In the genomic region with DNA sequence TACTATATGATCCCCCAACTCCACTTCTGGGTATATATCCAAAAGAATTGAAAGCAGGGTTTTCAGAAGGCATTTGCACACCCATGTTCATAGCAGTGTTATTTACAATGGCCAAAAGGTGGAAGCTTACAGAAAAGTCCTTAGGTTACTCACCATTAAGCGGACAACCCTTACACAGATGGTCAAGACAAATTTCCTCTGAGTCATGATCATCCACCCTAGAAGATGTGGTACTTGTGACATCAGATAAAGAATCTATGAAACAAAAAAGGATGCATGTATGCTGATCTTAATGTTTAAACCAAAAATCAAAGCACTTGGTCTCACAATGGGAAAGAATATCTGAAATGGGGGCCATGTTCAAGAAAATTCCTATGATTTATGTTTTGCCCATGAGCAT, we compare ENCODE assay signal across 18 cellular contexts. TPM values are rescaled to one million over a fixed set of nuclear protein-coding genes. Genes with fewer than 3 reads are reported as not detected.
A peak's percentile ranks its signal among the peaks of the same experiment; 100 is the strongest.
DNase-seq lines count a peak whose midpoint lies in the region; ATAC-seq and TF ChIP-seq lines count a peak whose summit lies in the region.
"Had no signal": no experiment of that assay in that cellular context is flagged by ENCODE, and none has a peak within 500 bp of the region (broad histone marks: within the 10 kb centered on the region; RNA-seq: fewer than 3 reads in every experiment).

No MANE protein-coding gene starts in this region.

- H3K4me1 Mint-ChIP-seq in T-helper 1 cell treated with Interleukin-12 subunit alpha and Interleukin-12 subunit beta and Interleukin-4 antibody, amounts not matched to agents 30 μg/mL and 1 μg/mL, for 36 hours (ENCODE audit: low read depth) = peaks cover 62% of the 10 kb centered on the region
- H3K4me1 Mint-ChIP-seq in activated naive CD8-positive, alpha-beta T cell treated with anti-CD3 and anti-CD28 coated beads for 36 hours = peaks cover 65% of the 10 kb centered on the region
- H3K4me1 Mint-ChIP-seq in nephron progenitor cell = peaks cover 4% of the 10 kb centered on the region
- H3K4me1 Mint-ChIP-seq in H9 = peaks cover 0 to 2% of the 10 kb centered on the region in 2 experiments; a peak in 1 of 4 replicates

- H4K91ac ChIP-seq in IMR-90 (ENCODE audit: insufficient read depth, low read depth, low read length) (no peak overlapping the region), mesenchymal stem cell (ENCODE audit: low read length) (no peak overlapping the region), H9 (ENCODE audit: insufficient read length, low read depth, low read length) (no peak overlapping the region)

- no peak for TF ChIP-seq RAD21 in IMR-90 (IDR thresholded peaks at IDR 0.05; ENCODE audit: low read length)

- ATAC-seq in IMR-90 (ENCODE audit: low read depth) (no peak), left lung (no peak)
- ATAC-seq: heart right ventricle had no signal

- H3K36me3 Mint-ChIP-seq in T-helper 1 cell treated with Interleukin-12 subunit alpha and Interleukin-12 subunit beta and Interleukin-4 antibody, amounts not matched to agents 30 μg/mL and 1 μg/mL, for 36 hours (ENCODE audit: low read depth) = peaks cover 77% of the 10 kb centered on the region
- H3K36me3 Mint-ChIP-seq in activated naive CD8-positive, alpha-beta T cell treated with anti-CD3 and anti-CD28 coated beads for 36 hours = peaks cover 56% of the 10 kb centered on the region
- peaks cover 27% of the 10 kb centered on the region for H3K36me3 Mint-ChIP-seq in nephron progenitor cell (ENCODE audit: low read depth)
- H3K36me3 Mint-ChIP-seq in H9 (ENCODE audit: insufficient read depth in 1 of 3, low read depth in 3 of 3) = peaks cover 20 to 73% (median 34%) of the 10 kb centered on the region in 3 experiments; a peak in 6 of 7 replicates

- no peaks in the 10 kb centered on the region for H3K79me2 ChIP-seq in H9 (ENCODE audit: insufficient read depth, low read length)

- H2AK9ac ChIP-seq in IMR-90 (replicated peaks; ENCODE audit: low read depth, low read length, poor library complexity) = no peak overlapping the region

- H2AFZ ChIP-seq in IMR-90 (replicated peaks; ENCODE audit: low read length, poor library complexity) (no peak overlapping the region), mesenchymal stem cell (ENCODE audit: low read depth, low read length) (no peak overlapping the region), H9 (ENCODE audit: low read length) (no peak overlapping the region)

- no peak overlapping the region for H2BK5ac ChIP-seq in IMR-90 (ENCODE audit: low read depth, low read length, poor library complexity, severe bottlenecking)
- no peak overlapping the region for H2BK5ac ChIP-seq in mesenchymal stem cell (ENCODE audit: low read depth, low read length, poor library complexity, severe bottlenecking)
- H2BK5ac ChIP-seq in H9 (ENCODE audit: insufficient read length, low read length) = no peak overlapping the region

- no peak overlapping the region for H4K5ac ChIP-seq in IMR-90 (ENCODE audit: low read depth, low read length)
- H4K5ac ChIP-seq in H9 (ENCODE audit: insufficient read length, low read depth, low read length) = no peak overlapping the region

- H3K9me3 ChIP-seq in IMR-90 (ENCODE audit: control insufficient read depth, insufficient read depth, low read length) (no peaks in the 10 kb centered on the region), mesenchymal stem cell (ENCODE audit: control insufficient read depth, low read length) (no peaks in the 10 kb centered on the region), H9 (ENCODE audit: control insufficient read depth, low read depth, low read length) (no peaks in the 10 kb centered on the region), left lung (no peaks in the 10 kb centered on the region)
- H3K9me3 ChIP-seq: adrenal gland, colonic mucosa, heart right ventricle had no signal

- peak overlapping the region; percentile 70 for H3K27ac Mint-ChIP-seq in T-helper 1 cell treated with Interleukin-12 subunit alpha and Interleukin-12 subunit beta and Interleukin-4 antibody, amounts not matched to agents 30 μg/mL and 1 μg/mL, for 36 hours
- peak overlapping the region; percentile 57 for H3K27ac Mint-ChIP-seq in activated naive CD8-positive, alpha-beta T cell treated with anti-CD3 and anti-CD28 coated beads for 36 hours
- H3K27ac Mint-ChIP-seq in nephron progenitor cell (no peak overlapping the region), H9 (no peak overlapping the region)

- no peaks in the 10 kb centered on the region for H3K23me2 ChIP-seq in H9 (ENCODE audit: insufficient read length, low read depth, low read length, poor library complexity, severe bottlenecking)

- H2BK12ac ChIP-seq in mesenchymal stem cell (ENCODE audit: low read length in 2 of 2) (no peak overlapping the region), H9 (ENCODE audit: insufficient read length, low read depth, low read length) (no peak overlapping the region)

- H3K4ac ChIP-seq in IMR-90 (ENCODE audit: low read depth, low read length) = no peak overlapping the region
- H3K4ac ChIP-seq in mesenchymal stem cell (ENCODE audit: low read depth in 1 of 2, low read length in 2 of 2) = no peak overlapping the region
- H3K4ac ChIP-seq in H9 (ENCODE audit: low read depth, low read length) = no peak overlapping the region

- H3K27ac ChIP-seq in IMR-90 (ENCODE audit: insufficient read depth, low read length) (no peak overlapping the region), mesenchymal stem cell (ENCODE audit: low read length, poor library complexity, severe bottlenecking) (no peak overlapping the region), H9 (ENCODE audit: insufficient read length, low read depth, low read length) (no peak overlapping the region), left lung (no peak overlapping the region)
- H3K27ac ChIP-seq: 22Rv1, adrenal gland, colonic mucosa, heart right ventricle, SK-N-MC had no signal

- BruUV-seq in IMR-90 (replicated peaks; lab: Mats Ljungman, UMichigan) = no TSS peak

- CTCF ChIA-PET in IMR-90 (lab: Yijun Ruan, JAX) = interaction anchor here (0.7 kb wide), 1 partner anchor 240 kb away, joined by 3 read pairs; no protein-coding TSS in a partner anchor

- H2BK120ac ChIP-seq in IMR-90 (ENCODE audit: low read depth, low read length) (no peak overlapping the region), mesenchymal stem cell (ENCODE audit: low read depth, low read length) (no peak overlapping the region), H9 (ENCODE audit: low read depth, low read length, poor library complexity, severe bottlenecking) (no peak overlapping the region)

- H3K14ac ChIP-seq in IMR-90 (replicated peaks; ENCODE audit: low read depth, low read length) (no peak overlapping the region), mesenchymal stem cell (ENCODE audit: low read length in 2 of 2) (no peak overlapping the region), H9 (ENCODE audit: insufficient read depth, low read length) (no peak overlapping the region)

- DNase-seq in T-helper 1 cell = no peak
- peak; percentile 75 for DNase-seq in IMR-90
- DNase-seq in activated naive CD8-positive, alpha-beta T cell treated with anti-CD3 and anti-CD28 coated beads for 36 hours = no peak
- DNase-seq in mesenchymal stem cell = peak; percentile 31
- no peak for DNase-seq in nephron progenitor cell
- DNase-seq in H9 = no peak
- DNase-seq in left lung = no peak
- DNase-seq: adrenal gland; colonic mucosa; COR-L47; erythroblast; heart right ventricle; NCI-H1930; NCI-H510A; stimulated activated CD4-positive, alpha-beta T cell treated with anti-CD3 and anti-CD28 coated beads, Interleukin-12 subunit alpha, Interleukin-12 subunit beta, amount 100 ng/mL, for 4 hours had no signal

- H3K27me3 Mint-ChIP-seq in T-helper 1 cell treated with Interleukin-12 subunit alpha and Interleukin-12 subunit beta and Interleukin-4 antibody, amounts not matched to agents 30 μg/mL and 1 μg/mL, for 36 hours (ENCODE audit: low read depth) = no peaks in the 10 kb centered on the region
- H3K27me3 Mint-ChIP-seq in activated naive CD8-positive, alpha-beta T cell treated with anti-CD3 and anti-CD28 coated beads for 36 hours = no peaks in the 10 kb centered on the region
- H3K27me3 Mint-ChIP-seq in nephron progenitor cell (ENCODE audit: low read depth, poor library complexity) = no peaks in the 10 kb centered on the region
- no peaks in the 10 kb centered on the region for H3K27me3 Mint-ChIP-seq in H9 (ENCODE audit: low read depth)

- H3K18ac ChIP-seq in IMR-90 (ENCODE audit: low read depth, low read length) = no peak overlapping the region
- no peak overlapping the region for H3K18ac ChIP-seq in mesenchymal stem cell (ENCODE audit: low read depth in 1 of 2, low read length in 2 of 2)
- no peak overlapping the region for H3K18ac ChIP-seq in H9 (ENCODE audit: insufficient read length, low read depth, low read length)

- H3K36me3 ChIP-seq in IMR-90 (ENCODE audit: control insufficient read depth, insufficient read depth, low read length) (peaks cover 27% of the 10 kb centered on the region), mesenchymal stem cell (ENCODE audit: control insufficient read depth in 1 of 2, insufficient read depth in 2 of 2, low read depth in 1 of 2, low read length in 2 of 2) (peaks cover 23 to 87% of the 10 kb centered on the region in 2 experiments), left lung (peaks cover 5 to 97% of the 10 kb centered on the region in 2 donors)

- H2BK15ac ChIP-seq in IMR-90 (ENCODE audit: low read depth, low read length) (no peak overlapping the region), mesenchymal stem cell (ENCODE audit: low read depth, poor library complexity, severe bottlenecking) (no peak overlapping the region), H9 (ENCODE audit: low read depth, low read length) (no peak overlapping the region)

- H2BK20ac ChIP-seq in IMR-90 (ENCODE audit: low read depth, low read length) (no peak overlapping the region), H9 (ENCODE audit: low read depth, low read length, poor library complexity, severe bottlenecking) (no peak overlapping the region)

- in situ Hi-C loops in IMR-90 (cut with MboI; ENCODE audit: low sequenced_read_pairs) = loop anchor here (10.0 kb wide), 1 partner anchor 194 kb away; no protein-coding TSS in a partner anchor

- H3K4me1 ChIP-seq in IMR-90 (ENCODE audit: control insufficient read depth, insufficient read depth, low read length) = peaks cover 2% of the 10 kb centered on the region; the same call in 1 of the 2 replicates
- peaks cover 6% of the 10 kb centered on the region for H3K4me1 ChIP-seq in mesenchymal stem cell (ENCODE audit: control insufficient read depth, insufficient read depth, low read depth, low read length)
- H3K4me1 ChIP-seq in H9 (ENCODE audit: insufficient read depth, low read length) = no peaks in the 10 kb centered on the region
- peaks cover 0 to 14% of the 10 kb centered on the region in 2 donors for H3K4me1 ChIP-seq in left lung
- H3K4me1 ChIP-seq: colonic mucosa had no signal

- H2AK5ac ChIP-seq in IMR-90 (ENCODE audit: low read depth, low read length) (no peak overlapping the region), mesenchymal stem cell (ENCODE audit: low read length, severe bottlenecking) (no peak overlapping the region), H9 (ENCODE audit: insufficient read length, low read length) (no peak overlapping the region)

- H3K79me1 ChIP-seq in IMR-90 (ENCODE audit: low read depth in 1 of 2, low read length in 2 of 2) (peaks cover 0 to 10% of the 10 kb centered on the region in 2 experiments; a peak in 1 of 4 replicates), mesenchymal stem cell (replicated peaks; ENCODE audit: low read length, poor library complexity, severe bottlenecking) (peaks cover 21% of the 10 kb centered on the region), H9 (ENCODE audit: insufficient read depth, low read depth, low read length, poor library complexity, severe bottlenecking) (no peaks in the 10 kb centered on the region)

- no peak overlapping the region for H3T11ph ChIP-seq in H9 (ENCODE audit: low read length)

- no peak for TF ChIP-seq POLR2A in IMR-90 (IDR thresholded peaks at IDR 0.05; ENCODE audit: low read depth, low read length)

- dilution Hi-C loops in IMR-90 (cut with HindIII; ENCODE audit: low sequenced_read_pairs, unreplicated experiment) = no loop called here

- H3K23ac ChIP-seq in IMR-90 (ENCODE audit: low read depth, low read length) (no peak overlapping the region), mesenchymal stem cell (ENCODE audit: low read length in 2 of 2) (no peak overlapping the region), H9 (ENCODE audit: insufficient read length, low read depth, low read length) (no peak overlapping the region)

- H4K8ac ChIP-seq in IMR-90 (ENCODE audit: low read depth in 2 of 2, low read length in 2 of 2) (no peak overlapping the region), mesenchymal stem cell (ENCODE audit: low read length) (no peak overlapping the region), H9 (replicated peaks; ENCODE audit: insufficient read length, low read depth, low read length) (no peak overlapping the region)

- H3K4me2 ChIP-seq in IMR-90 (ENCODE audit: low read depth, low read length) (no peak overlapping the region), mesenchymal stem cell (ENCODE audit: low read length, poor library complexity, severe bottlenecking) (no peak overlapping the region), H9 (ENCODE audit: insufficient read depth, insufficient read length, low read length) (no peak overlapping the region)

- intact Hi-C loops in IMR-90 (cut with micrococcal nuclease) = no loop called here
- intact Hi-C loops in left lung (cut with DNase I) = no loop called here

- H3K9me3 Mint-ChIP-seq in T-helper 1 cell treated with Interleukin-12 subunit alpha and Interleukin-12 subunit beta and Interleukin-4 antibody, amounts not matched to agents 30 μg/mL and 1 μg/mL, for 36 hours = no peaks in the 10 kb centered on the region
- no peaks in the 10 kb centered on the region for H3K9me3 Mint-ChIP-seq in activated naive CD8-positive, alpha-beta T cell treated with anti-CD3 and anti-CD28 coated beads for 36 hours
- H3K9me3 Mint-ChIP-seq in nephron progenitor cell = no peaks in the 10 kb centered on the region
- H3K9me3 Mint-ChIP-seq in H9 = no peaks in the 10 kb centered on the region

- H3K27me3 ChIP-seq in IMR-90 (ENCODE audit: control insufficient read depth, insufficient read depth, low read length) = no peaks in the 10 kb centered on the region
- no peaks in the 10 kb centered on the region for H3K27me3 ChIP-seq in mesenchymal stem cell (ENCODE audit: control insufficient read depth in 1 of 2, insufficient read depth in 1 of 2, low read length in 2 of 2)
- no peaks in the 10 kb centered on the region for H3K27me3 ChIP-seq in H9 (ENCODE audit: insufficient read depth, low read length)
- H3K27me3 ChIP-seq in left lung = no peaks in the 10 kb centered on the region
- H3K27me3 ChIP-seq: adrenal gland, colonic mucosa, heart right ventricle had no signal

- H3K9ac ChIP-seq in IMR-90 (ENCODE audit: low read depth, low read length) (no peak overlapping the region), mesenchymal stem cell (ENCODE audit: low read length) (no peak overlapping the region), H9 (ENCODE audit: extremely low read depth, insufficient read length, low read length) (no peak overlapping the region)

- H3K56ac ChIP-seq in IMR-90 (ENCODE audit: extremely low read depth, insufficient read depth, low read length) (no peak overlapping the region), H9 (ENCODE audit: insufficient read length, low read depth, low read length) (no peak overlapping the region)

- no CpG with 5 or more reads among the region's 1 CpG for WGBS in IMR-90 (ENCODE audit: extremely low coverage in 2 of 2, insufficient read length in 1 of 2), 2 experiments
- WGBS in mesenchymal stem cell = no CpG with 5 or more reads among the region's 1 CpG
- no CpG with 5 or more reads among the region's 1 CpG for WGBS in H9 (ENCODE audit: extremely low coverage, insufficient read length, low lambda C conversion rate)

- TF ChIP-seq CTCF in IMR-90 (conservative IDR thresholded peaks at IDR 0.05; ENCODE audit: low read depth, low read length) (no peak), nephron progenitor cell (IDR thresholded peaks at IDR 0.05) (no peak), H9 (conservative IDR thresholded peaks at IDR 0.05) (no peak), left lung (IDR thresholded peaks at IDR 0.05) (no peak)

- H3K4me3 ChIP-seq in IMR-90 (ENCODE audit: insufficient read depth, low read depth, low read length) = no peak overlapping the region
- no peak overlapping the region for H3K4me3 ChIP-seq in mesenchymal stem cell (ENCODE audit: insufficient read depth in 1 of 2, low read depth in 1 of 2, low read length in 2 of 2)
- H3K4me3 ChIP-seq in left lung = no peak overlapping the region
- H3K4me3 ChIP-seq: adrenal gland, colonic mucosa, heart right ventricle, SK-N-MC had no signal

- H3K4me3 Mint-ChIP-seq in T-helper 1 cell treated with Interleukin-12 subunit alpha and Interleukin-12 subunit beta and Interleukin-4 antibody, amounts not matched to agents 30 μg/mL and 1 μg/mL, for 36 hours = no peak overlapping the region
- H3K4me3 Mint-ChIP-seq in activated naive CD8-positive, alpha-beta T cell treated with anti-CD3 and anti-CD28 coated beads for 36 hours = no peak overlapping the region
- H3K4me3 Mint-ChIP-seq in nephron progenitor cell = no peak overlapping the region
- no peak overlapping the region for H3K4me3 Mint-ChIP-seq in H9

- H3K9me1 ChIP-seq in IMR-90 (ENCODE audit: insufficient read depth, low read length) = peaks cover 4% of the 10 kb centered on the region

- POLR2A ChIA-PET in IMR-90 (lab: Charles Lee; ENCODE audit: unreplicated experiment) = no interaction called here

- H4K20me1 ChIP-seq in IMR-90 (ENCODE audit: insufficient read depth, low read length) (no peaks in the 10 kb centered on the region), H9 (ENCODE audit: control insufficient read depth, insufficient read depth, insufficient read length) (no peaks in the 10 kb centered on the region)

RNA-seq across cellular contexts. Expression of gene ZC3HAV1, which starts 31.1 kb away (rescaled TPM):
- total RNA-seq in IMR-90 (2012; rRNA removed) (20.6 and 22.4 TPM in 2 replicates), H9 (2021) (32.2 and 32.8 TPM in 2 replicates), left lung (10 to 100 TPM; 35.5 to 45.5 TPM)
- 9.6 and 9.9 TPM in 2 replicates for polyA plus RNA-seq in IMR-90 (2012; rRNA removed)
- polyA plus RNA-seq in IMR-90 (2012; cell fraction: cytosol; rRNA removed) = 4.3 and 5.7 TPM in 2 replicates
- polyA plus RNA-seq in IMR-90 (2012; cell fraction: nucleus; rRNA removed; ENCODE audit: low replicate concordance) = 3.0 and 6.1 TPM in 2 replicates
- total RNA-seq in activated naive CD8-positive, alpha-beta T cell treated with anti-CD3 and anti-CD28 coated beads for 36 hours = 100 to 1,000 TPM; 117 to 118 TPM
- polyA plus RNA-seq in mesenchymal stem cell (2013, experiment 1 of 2) = 26.4 TPM
- polyA plus RNA-seq in mesenchymal stem cell (2013, experiment 2 of 2) = 25.0 TPM

RNA-seq across cellular contexts. Expression of gene ZC3HAV1L, which starts 42.6 kb away (rescaled TPM):
- total RNA-seq in IMR-90 (2012; rRNA removed) = 4.5 and 4.7 TPM in 2 replicates
- polyA plus RNA-seq in IMR-90 (2012; rRNA removed) = 7.4 and 9.4 TPM in 2 replicates
- polyA plus RNA-seq in IMR-90 (2012; cell fraction: cytosol; rRNA removed) = 7.2 and 9.3 TPM in 2 replicates
- 11.5 and 13.7 TPM in 2 replicates for polyA plus RNA-seq in IMR-90 (2012; cell fraction: nucleus; rRNA removed; ENCODE audit: low replicate concordance)
- 10 to 100 TPM; 12.9 to 13.4 TPM for total RNA-seq in activated naive CD8-positive, alpha-beta T cell treated with anti-CD3 and anti-CD28 coated beads for 36 hours
- 11.3 TPM for polyA plus RNA-seq in mesenchymal stem cell (2013, experiment 1 of 2)
- polyA plus RNA-seq in mesenchymal stem cell (2013, experiment 2 of 2) = 11.3 TPM
- total RNA-seq in H9 (2021) = not detected in 2 replicates
- 10 to 100 TPM in 1 of 2 donors, 1 to 10 TPM in 1; 8.4 to 12.4 TPM for total RNA-seq in left lung

Comparison
In these comparisons a context has a peak if more than half of its experiments do, and no peak if none do; other contexts are left out.
1. H3K27ac Mint-ChIP-seq: peak in T-helper 1 cell treated with Interleukin-12 subunit alpha and Interleukin-12 subunit beta and Interleukin-4 antibody, amounts not matched to agents 30 μg/mL and 1 μg/mL, for 36 hours (single experiment) and activated naive CD8-positive, alpha-beta T cell treated with anti-CD3 and anti-CD28 coated beads for 36 hours (single experiment); none in nephron progenitor cell (single experiment) and H9 (0 of 3).
2. DNase-seq: peak in IMR-90 (single experiment) and mesenchymal stem cell (single experiment); none in T-helper 1 cell (0 of 5), activated naive CD8-positive, alpha-beta T cell treated with anti-CD3 and anti-CD28 coated beads for 36 hours (single experiment), nephron progenitor cell (single experiment), H9 (single experiment) and left lung (0 of 2).